In the genomic region with DNA sequence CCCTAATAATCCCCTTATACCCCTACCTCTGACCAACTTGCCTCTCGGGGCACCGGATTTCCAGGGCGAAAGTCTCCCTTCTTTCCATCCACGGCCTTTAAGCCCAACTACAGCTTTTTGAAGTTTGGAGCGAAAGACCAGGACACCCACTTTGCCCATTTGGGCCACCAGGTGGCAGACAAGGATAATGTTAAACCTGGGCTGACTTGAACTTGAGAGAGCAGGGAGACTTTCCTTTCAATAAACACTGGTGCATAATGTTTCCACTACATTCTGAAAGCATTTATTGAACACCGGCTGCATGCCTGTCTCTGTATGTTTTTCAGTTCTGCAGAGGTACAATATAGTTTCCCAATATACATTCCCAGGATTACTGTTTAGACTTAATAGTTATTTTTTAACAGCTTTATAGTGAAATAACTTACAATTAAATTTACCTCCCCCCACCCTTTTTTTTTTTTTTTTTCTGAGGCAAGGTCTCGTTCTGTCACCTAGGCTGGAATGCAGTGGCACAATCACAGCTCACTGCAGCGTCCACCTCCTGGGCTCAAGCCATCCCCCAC, we compare ENCODE assay signal across 1 cellular context.
TF ChIP-seq lines count a peak whose summit lies in the region.

No MANE protein-coding gene starts in this region.

TF ChIP-seq in HepG2, 621 proteins besides CTCF, POLR2A, EP300 and RAD21 (continued from another document and continues in another):
- peak; percentile 32; the same call in 1 of the 2 replicates for TF ChIP-seq ZBTB21 (CRISPR knock-in tag; IDR thresholded peaks at IDR 0.05)
- peak; percentile 25; the same call in 1 of the 2 replicates for TF ChIP-seq ZNF740 (CRISPR knock-in tag; IDR thresholded peaks at IDR 0.05)
- no peak for TF ChIP-seq MLXIP (CRISPR knock-in tag; IDR thresholded peaks at IDR 0.05; ENCODE audit: borderline replicate concordance)
- TF ChIP-seq ZNF292 (CRISPR knock-in tag; IDR thresholded peaks at IDR 0.05; ENCODE audit: borderline replicate concordance, low read depth) = no peak
- no peak for TF ChIP-seq JUN (CRISPR knock-in tag; IDR thresholded peaks at IDR 0.05)
- TF ChIP-seq, protein P1, sequence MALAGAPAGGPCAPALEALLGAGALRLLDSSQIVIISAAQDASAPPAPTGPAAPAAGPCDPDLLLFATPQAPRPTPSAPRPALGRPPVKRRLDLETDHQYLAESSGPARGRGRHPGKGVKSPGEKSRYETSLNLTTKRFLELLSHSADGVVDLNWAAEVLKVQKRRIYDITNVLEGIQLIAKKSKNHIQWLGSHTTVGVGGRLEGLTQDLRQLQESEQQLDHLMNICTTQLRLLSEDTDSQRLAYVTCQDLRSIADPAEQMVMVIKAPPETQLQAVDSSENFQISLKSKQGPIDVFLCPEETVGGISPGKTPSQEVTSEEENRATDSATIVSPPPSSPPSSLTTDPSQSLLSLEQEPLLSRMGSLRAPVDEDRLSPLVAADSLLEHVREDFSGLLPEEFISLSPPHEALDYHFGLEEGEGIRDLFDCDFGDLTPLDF (CRISPR knock-in tag; IDR thresholded peaks at IDR 0.05) = no peak
- TF ChIP-seq, protein P2, sequence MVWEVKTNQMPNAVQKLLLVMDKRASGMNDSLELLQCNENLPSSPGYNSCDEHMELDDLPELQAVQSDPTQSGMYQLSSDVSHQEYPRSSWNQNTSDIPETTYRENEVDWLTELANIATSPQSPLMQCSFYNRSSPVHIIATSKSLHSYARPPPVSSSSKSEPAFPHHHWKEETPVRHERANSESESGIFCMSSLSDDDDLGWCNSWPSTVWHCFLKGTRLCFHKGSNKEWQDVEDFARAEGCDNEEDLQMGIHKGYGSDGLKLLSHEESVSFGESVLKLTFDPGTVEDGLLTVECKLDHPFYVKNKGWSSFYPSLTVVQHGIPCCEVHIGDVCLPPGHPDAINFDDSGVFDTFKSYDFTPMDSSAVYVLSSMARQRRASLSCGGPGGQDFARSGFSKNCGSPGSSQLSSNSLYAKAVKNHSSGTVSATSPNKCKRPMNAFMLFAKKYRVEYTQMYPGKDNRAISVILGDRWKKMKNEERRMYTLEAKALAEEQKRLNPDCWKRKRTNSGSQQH (CRISPR knock-in tag; IDR thresholded peaks at IDR 0.05; ENCODE audit: low read depth) = no peak
- TF ChIP-seq ZSCAN5A (CRISPR knock-in tag; IDR thresholded peaks at IDR 0.05; ENCODE audit: borderline replicate concordance) = no peak
- TF ChIP-seq, protein P3, sequence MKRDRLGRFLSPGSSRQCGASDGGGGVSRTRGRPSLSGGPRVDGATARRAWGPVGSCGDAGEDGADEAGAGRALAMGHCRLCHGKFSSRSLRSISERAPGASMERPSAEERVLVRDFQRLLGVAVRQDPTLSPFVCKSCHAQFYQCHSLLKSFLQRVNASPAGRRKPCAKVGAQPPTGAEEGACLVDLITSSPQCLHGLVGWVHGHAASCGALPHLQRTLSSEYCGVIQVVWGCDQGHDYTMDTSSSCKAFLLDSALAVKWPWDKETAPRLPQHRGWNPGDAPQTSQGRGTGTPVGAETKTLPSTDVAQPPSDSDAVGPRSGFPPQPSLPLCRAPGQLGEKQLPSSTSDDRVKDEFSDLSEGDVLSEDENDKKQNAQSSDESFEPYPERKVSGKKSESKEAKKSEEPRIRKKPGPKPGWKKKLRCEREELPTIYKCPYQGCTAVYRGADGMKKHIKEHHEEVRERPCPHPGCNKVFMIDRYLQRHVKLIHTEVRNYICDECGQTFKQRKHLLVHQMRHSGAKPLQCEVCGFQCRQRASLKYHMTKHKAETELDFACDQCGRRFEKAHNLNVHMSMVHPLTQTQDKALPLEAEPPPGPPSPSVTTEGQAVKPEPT (CRISPR knock-in tag; IDR thresholded peaks at IDR 0.05; ENCODE audit: low read depth) = no peak
- no peak for TF ChIP-seq FOXO4 (CRISPR knock-in tag; conservative IDR thresholded peaks at IDR 0.05)
- no peak for TF ChIP-seq MEF2D (CRISPR knock-in tag; IDR thresholded peaks at IDR 0.05)
- TF ChIP-seq GATAD2A (CRISPR knock-in tag; IDR thresholded peaks at IDR 0.05) = peak; percentile 76
- 0 out of 2 replicates have a peak, but pooled peaks have one; percentile 29 for TF ChIP-seq KDM4B (CRISPR knock-in tag; IDR thresholded peaks at IDR 0.05)
- TF ChIP-seq ZFP36 (IDR thresholded peaks at IDR 0.05; ENCODE audit: borderline replicate concordance, low read depth, low read length, partially characterized antibody) = peak; percentile 31
- TF ChIP-seq KMT2B (CRISPR knock-in tag; IDR thresholded peaks at IDR 0.05) = peak; percentile 60
- TF ChIP-seq PHF21A (CRISPR knock-in tag; IDR thresholded peaks at IDR 0.05) = peak; percentile 43; the same call in 1 of the 2 replicates
- no peak for TF ChIP-seq KDM5B (CRISPR knock-in tag; IDR thresholded peaks at IDR 0.05; ENCODE audit: borderline replicate concordance)
- TF ChIP-seq MAFK (conservative IDR thresholded peaks at IDR 0.05 in 1 of 2, IDR thresholded peaks at IDR 0.05 in 1 of 2; ENCODE audit: low read length in 2 of 2) = no peak
- TF ChIP-seq ETV6 (CRISPR knock-in tag; conservative IDR thresholded peaks at IDR 0.05) = no peak
- peak; percentile 72 for TF ChIP-seq ERF (CRISPR knock-in tag; IDR thresholded peaks at IDR 0.05)
- no peak for TF ChIP-seq DPF2 (CRISPR knock-in tag; IDR thresholded peaks at IDR 0.05; ENCODE audit: borderline replicate concordance, low read depth)
- no peak for TF ChIP-seq FIP1L1 (IDR thresholded peaks at IDR 0.05; ENCODE audit: borderline replicate concordance, insufficient read depth, low read depth, low read length)
- TF ChIP-seq ZBTB20 (CRISPR knock-in tag; IDR thresholded peaks at IDR 0.05; ENCODE audit: borderline replicate concordance, low read depth) = no peak
- TF ChIP-seq, protein P4, sequence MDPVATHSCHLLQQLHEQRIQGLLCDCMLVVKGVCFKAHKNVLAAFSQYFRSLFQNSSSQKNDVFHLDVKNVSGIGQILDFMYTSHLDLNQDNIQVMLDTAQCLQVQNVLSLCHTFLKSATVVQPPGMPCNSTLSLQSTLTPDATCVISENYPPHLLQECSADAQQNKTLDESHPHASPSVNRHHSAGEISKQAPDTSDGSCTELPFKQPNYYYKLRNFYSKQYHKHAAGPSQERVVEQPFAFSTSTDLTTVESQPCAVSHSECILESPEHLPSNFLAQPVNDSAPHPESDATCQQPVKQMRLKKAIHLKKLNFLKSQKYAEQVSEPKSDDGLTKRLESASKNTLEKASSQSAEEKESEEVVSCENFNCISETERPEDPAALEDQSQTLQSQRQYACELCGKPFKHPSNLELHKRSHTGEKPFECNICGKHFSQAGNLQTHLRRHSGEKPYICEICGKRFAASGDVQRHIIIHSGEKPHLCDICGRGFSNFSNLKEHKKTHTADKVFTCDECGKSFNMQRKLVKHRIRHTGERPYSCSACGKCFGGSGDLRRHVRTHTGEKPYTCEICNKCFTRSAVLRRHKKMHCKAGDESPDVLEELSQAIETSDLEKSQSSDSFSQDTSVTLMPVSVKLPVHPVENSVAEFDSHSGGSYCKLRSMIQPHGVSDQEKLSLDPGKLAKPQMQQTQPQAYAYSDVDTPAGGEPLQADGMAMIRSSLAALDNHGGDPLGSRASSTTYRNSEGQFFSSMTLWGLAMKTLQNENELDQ (CRISPR knock-in tag; IDR thresholded peaks at IDR 0.05; ENCODE audit: borderline replicate concordance) = no peak
- TF ChIP-seq ZNF570 (CRISPR knock-in tag; IDR thresholded peaks at IDR 0.05; ENCODE audit: borderline replicate concordance) = no peak
- TF ChIP-seq HMGXB3 (CRISPR knock-in tag; IDR thresholded peaks at IDR 0.05; ENCODE audit: borderline replicate concordance) = peak; percentile 65; the same call in 1 of the 2 replicates
- no peak for TF ChIP-seq ZNF430 (CRISPR knock-in tag; IDR thresholded peaks at IDR 0.05)
- TF ChIP-seq SMC3 (IDR thresholded peaks at IDR 0.05; ENCODE audit: low read length) = peak; percentile 93
- no peak for TF ChIP-seq ZMYM4 (CRISPR knock-in tag; IDR thresholded peaks at IDR 0.05)
- TF ChIP-seq ZNF816 (CRISPR knock-in tag; IDR thresholded peaks at IDR 0.05; ENCODE audit: borderline replicate concordance) = no peak; the same call in 1 of the 2 replicates
- TF ChIP-seq YY1 (IDR thresholded peaks at IDR 0.05; ENCODE audit: insufficient read depth, insufficient replicate concordance, low read depth, low read length) = no peak
- TF ChIP-seq NFIC (IDR thresholded peaks at IDR 0.05; ENCODE audit: low read length) = no peak
- no peak for TF ChIP-seq MAZ (IDR thresholded peaks at IDR 0.05; ENCODE audit: borderline replicate concordance, low read depth, low read length)
- TF ChIP-seq MAZ (CRISPR knock-in tag; IDR thresholded peaks at IDR 0.05; ENCODE audit: low read depth) = no peak
- TF ChIP-seq, protein P5, sequence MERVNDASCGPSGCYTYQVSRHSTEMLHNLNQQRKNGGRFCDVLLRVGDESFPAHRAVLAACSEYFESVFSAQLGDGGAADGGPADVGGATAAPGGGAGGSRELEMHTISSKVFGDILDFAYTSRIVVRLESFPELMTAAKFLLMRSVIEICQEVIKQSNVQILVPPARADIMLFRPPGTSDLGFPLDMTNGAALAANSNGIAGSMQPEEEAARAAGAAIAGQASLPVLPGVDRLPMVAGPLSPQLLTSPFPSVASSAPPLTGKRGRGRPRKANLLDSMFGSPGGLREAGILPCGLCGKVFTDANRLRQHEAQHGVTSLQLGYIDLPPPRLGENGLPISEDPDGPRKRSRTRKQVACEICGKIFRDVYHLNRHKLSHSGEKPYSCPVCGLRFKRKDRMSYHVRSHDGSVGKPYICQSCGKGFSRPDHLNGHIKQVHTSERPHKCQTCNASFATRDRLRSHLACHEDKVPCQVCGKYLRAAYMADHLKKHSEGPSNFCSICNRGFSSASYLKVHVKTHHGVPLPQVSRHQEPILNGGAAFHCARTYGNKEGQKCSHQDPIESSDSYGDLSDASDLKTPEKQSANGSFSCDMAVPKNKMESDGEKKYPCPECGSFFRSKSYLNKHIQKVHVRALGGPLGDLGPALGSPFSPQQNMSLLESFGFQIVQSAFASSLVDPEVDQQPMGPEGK (CRISPR knock-in tag; IDR thresholded peaks at IDR 0.05) = 0 out of 2 replicates have a peak, but pooled peaks have one; percentile 18
